Comparison of ENCODE assay signal across 31 cellular contexts in genomic region chr10:72801263-72801868, GRCh38.
DNase-seq lines count a peak whose midpoint lies in the region; ATAC-seq and TF ChIP-seq lines count a peak whose summit lies in the region.
"Had no signal": no experiment of that assay in that cellular context is flagged by ENCODE, and none has a peak within 500 bp of the region (broad histone marks: within the 10 kb centered on the region; RNA-seq: fewer than 3 reads in every experiment).

No MANE protein-coding gene starts in this region.

- peaks cover 15 to 43% (median 33%) of the 10 kb centered on the region in 4 donors for H3K4me1 Mint-ChIP-seq in CD4-positive, CD25-positive, alpha-beta regulatory T cell
- H3K4me1 Mint-ChIP-seq in Calu3 (ENCODE audit: low read depth, unreplicated experiment): peaks cover 45% of the 10 kb centered on the region
- H3K4me1 Mint-ChIP-seq in T-helper 17 cell: peaks cover 4% of the 10 kb centered on the region
- H3K4me1 Mint-ChIP-seq in naive thymus-derived CD8-positive, alpha-beta T cell: peaks cover 2 to 21% (median 12%) of the 10 kb centered on the region in 4 donors
- H3K4me1 Mint-ChIP-seq: IgD-negative memory B cell had no signal

- H3K9ac ChIP-seq in neuronal stem cell (ENCODE audit: low read depth, low read length, poor library complexity): no peak overlapping the region
- H3K9ac ChIP-seq: BLaER1 treated with 17β-estradiol and CSF1 and Interleukin-3, amounts not matched to agents 10 nM and 100 nM had no signal

- H3K4me3 ChIP-seq in CD4-positive, CD25-positive, alpha-beta regulatory T cell (ENCODE audit: low read depth, low read length): peak overlapping the region; percentile 52
- no peak overlapping the region for H3K4me3 ChIP-seq in neuronal stem cell (ENCODE audit: low read length in 2 of 2)
- no peak overlapping the region for H3K4me3 ChIP-seq in SJCRH30
- H3K4me3 ChIP-seq: BLaER1 treated with 17β-estradiol and CSF1 and Interleukin-3, amounts not matched to agents 10 nM and 100 nM; esophagus squamous epithelium; heart right ventricle; sigmoid colon; SK-N-MC; stomach; thyroid gland had no signal

- no peak overlapping the region for H3K18ac ChIP-seq in neuronal stem cell (ENCODE audit: low read length)

- POLR2A ChIA-PET in naive thymus-derived CD8-positive, alpha-beta T cell (lab: Charles Lee): interaction anchor here (0.6 kb wide), 1 partner anchor 210 kb away, joined by 3 read pairs; no protein-coding TSS in a partner anchor

- no TSS peak for BruUV-seq in Calu3 (replicated peaks; lab: Mats Ljungman, UMichigan)

- no peak overlapping the region for H2BK15ac ChIP-seq in neuronal stem cell (ENCODE audit: low read length)

- no peak overlapping the region for H2AFZ ChIP-seq in neuronal stem cell (ENCODE audit: low read length)

- H3K4me2 ChIP-seq in neuronal stem cell (ENCODE audit: insufficient read depth, low read length, poor library complexity, severe bottlenecking): no peak overlapping the region

- no peaks in the 10 kb centered on the region for H3K9me3 ChIP-seq in CD4-positive, CD25-positive, alpha-beta regulatory T cell (ENCODE audit: control insufficient read depth in 2 of 2, low read length in 2 of 2)
- H3K9me3 ChIP-seq in T-helper 17 cell (ENCODE audit: control insufficient read depth, low read length, poor library complexity, severe bottlenecking): no peaks in the 10 kb centered on the region
- H3K9me3 ChIP-seq in neuronal stem cell (replicated peaks in 1 of 2; ENCODE audit: control insufficient read depth in 2 of 2, insufficient read depth in 1 of 2, low read depth in 1 of 2, low read length in 2 of 2): no peaks in the 10 kb centered on the region
- no peaks in the 10 kb centered on the region for H3K9me3 ChIP-seq in SJCRH30 (replicated peaks)
- H3K9me3 ChIP-seq: BLaER1 treated with 17β-estradiol and CSF1 and Interleukin-3, amounts not matched to agents 10 nM and 100 nM; esophagus squamous epithelium; heart right ventricle; sigmoid colon; stomach; thyroid gland had no signal

- no peak overlapping the region for H3K14ac ChIP-seq in neuronal stem cell (ENCODE audit: low read length)

- H3K27me3 Mint-ChIP-seq in CD4-positive, CD25-positive, alpha-beta regulatory T cell: no peaks in the 10 kb centered on the region
- H3K27me3 Mint-ChIP-seq in Calu3 (ENCODE audit: unreplicated experiment) (no peaks in the 10 kb centered on the region), T-helper 17 cell (no peaks in the 10 kb centered on the region)
- peaks cover 0 to 2% (median 0%) of the 10 kb centered on the region in 5 donors for H3K27me3 Mint-ChIP-seq in naive thymus-derived CD8-positive, alpha-beta T cell
- H3K27me3 Mint-ChIP-seq: activated naive CD4-positive, alpha-beta T cell treated with anti-CD3 and anti-CD28 coated beads, Interleukin-2, amount 50 U/mL, for 24 hours; brain; IgD-negative memory B cell had no signal

- H4K8ac ChIP-seq in neuronal stem cell (ENCODE audit: low read depth, low read length): no peak overlapping the region

- H4K91ac ChIP-seq in neuronal stem cell (ENCODE audit: low read depth, low read length, poor library complexity): no peak overlapping the region

- H3K27me3 ChIP-seq in CD4-positive, CD25-positive, alpha-beta regulatory T cell (ENCODE audit: control insufficient read depth, insufficient read depth, low read length): no peaks in the 10 kb centered on the region
- H3K27me3 ChIP-seq in neuronal stem cell (ENCODE audit: control insufficient read depth in 3 of 3, insufficient read depth in 3 of 3, low read depth in 1 of 3, low read length in 3 of 3) (no peaks in the 10 kb centered on the region), SJCRH30 (no peaks in the 10 kb centered on the region)
- H3K27me3 ChIP-seq: BLaER1 treated with 17β-estradiol and CSF1 and Interleukin-3, amounts not matched to agents 10 nM and 100 nM; esophagus squamous epithelium; heart right ventricle; sigmoid colon; stomach; thyroid gland had no signal

- no peaks in the 10 kb centered on the region for H3K9me3 Mint-ChIP-seq in CD4-positive, CD25-positive, alpha-beta regulatory T cell
- peaks cover 3% of the 10 kb centered on the region for H3K9me3 Mint-ChIP-seq in Calu3 (ENCODE audit: low read depth, unreplicated experiment)
- no peaks in the 10 kb centered on the region for H3K9me3 Mint-ChIP-seq in naive thymus-derived CD8-positive, alpha-beta T cell
- H3K9me3 Mint-ChIP-seq: activated naive CD4-positive, alpha-beta T cell treated with anti-CD3 and anti-CD28 coated beads, Interleukin-2, amount 50 U/mL, for 24 hours; brain; IgD-negative memory B cell had no signal

- H2BK120ac ChIP-seq in neuronal stem cell (ENCODE audit: low read depth, low read length): no peak overlapping the region

- peaks cover 17% of the 10 kb centered on the region for H3K4me1 ChIP-seq in CD4-positive, CD25-positive, alpha-beta regulatory T cell (ENCODE audit: control insufficient read depth, insufficient read depth, low read length, poor library complexity, severe bottlenecking)
- peaks cover 0 to 1% of the 10 kb centered on the region in 2 donors for H3K4me1 ChIP-seq in neuronal stem cell (ENCODE audit: control insufficient read depth in 2 of 2, insufficient read depth in 1 of 2, low read depth in 1 of 2, low read length in 2 of 2)
- peaks cover 13% of the 10 kb centered on the region for H3K4me1 ChIP-seq in SJCRH30
- H3K4me1 ChIP-seq: thyroid gland had no signal

- H3K4me3 Mint-ChIP-seq in CD4-positive, CD25-positive, alpha-beta regulatory T cell: peak overlapping the region; percentile 38 to 61 (median 55)
- H3K4me3 Mint-ChIP-seq in Calu3 (ENCODE audit: low read depth, unreplicated experiment) (no peak overlapping the region), T-helper 17 cell (no peak overlapping the region)
- no peak overlapping the region for H3K4me3 Mint-ChIP-seq in naive thymus-derived CD8-positive, alpha-beta T cell
- H3K4me3 Mint-ChIP-seq: activated naive CD4-positive, alpha-beta T cell treated with anti-CD3 and anti-CD28 coated beads, Interleukin-2, amount 50 U/mL, for 24 hours; brain; IgD-negative memory B cell had no signal

- H2BK5ac ChIP-seq in neuronal stem cell (ENCODE audit: low read length): no peak overlapping the region

- peak; percentile 62 to 76 for ATAC-seq in CD4-positive, CD25-positive, alpha-beta regulatory T cell (ENCODE audit: low read depth in 2 of 2)
- peak; percentile 50 for ATAC-seq in T-helper 17 cell
- ATAC-seq in naive thymus-derived CD8-positive, alpha-beta T cell: peak in 1 of 2 donors; percentile 57
- ATAC-seq: HCT116, left ventricle myocardium superior had no signal

- CTCF ChIA-PET in Calu3 (lab: Charles Lee): interaction anchor here (0.7 to 1.2 kb wide), 2 partner anchors 11 to 43 kb away, joined by 3 to 4 read pairs; no protein-coding TSS in a partner anchor

- no peak for TF ChIP-seq CTCF in Calu3 (IDR thresholded peaks at IDR 0.05; ENCODE audit: unreplicated experiment)

- peaks cover 3% of the 10 kb centered on the region for H3K36me3 Mint-ChIP-seq in CD4-positive, CD25-positive, alpha-beta regulatory T cell
- peaks cover 8% of the 10 kb centered on the region for H3K36me3 Mint-ChIP-seq in Calu3 (ENCODE audit: insufficient read depth, unreplicated experiment)
- H3K36me3 Mint-ChIP-seq in T-helper 17 cell (ENCODE audit: low read depth): peaks cover 3% of the 10 kb centered on the region
- H3K36me3 Mint-ChIP-seq in naive thymus-derived CD8-positive, alpha-beta T cell: peaks cover 0 to 2% (median 0%) of the 10 kb centered on the region in 3 donors

- no peaks in the 10 kb centered on the region for H3K36me3 ChIP-seq in CD4-positive, CD25-positive, alpha-beta regulatory T cell (ENCODE audit: control insufficient read depth, insufficient read depth, low read length)
- H3K36me3 ChIP-seq in neuronal stem cell (replicated peaks in 1 of 2; ENCODE audit: control insufficient read depth in 2 of 2, insufficient read depth in 2 of 2, low read length in 2 of 2): no peaks in the 10 kb centered on the region
- peaks cover 2% of the 10 kb centered on the region for H3K36me3 ChIP-seq in SJCRH30
- H3K36me3 ChIP-seq: esophagus squamous epithelium, heart right ventricle, sigmoid colon, stomach, thyroid gland, WERI-Rb-1 had no signal

- H3K27ac ChIP-seq in CD4-positive, CD25-positive, alpha-beta regulatory T cell (ENCODE audit: insufficient read depth, low read length, poor library complexity, severe bottlenecking): peak overlapping the region; percentile 59
- H3K27ac ChIP-seq in neuronal stem cell (replicated peaks; ENCODE audit: low read length): no peak overlapping the region
- H3K27ac ChIP-seq in SJCRH30: no peak overlapping the region
- H3K27ac ChIP-seq: BLaER1 treated with 17β-estradiol and CSF1 and Interleukin-3, amounts not matched to agents 10 nM and 100 nM; esophagus squamous epithelium; RWPE1; sigmoid colon; SK-N-MC; stomach; thyroid gland; WERI-Rb-1 had no signal

- DNase-seq in CD4-positive, CD25-positive, alpha-beta regulatory T cell: peak in 2 of 3 donors; percentile 35 to 40
- DNase-seq in Calu3: no peak
- DNase-seq in T-helper 17 cell: no peak
- peak in 1 of 10 donors; percentile 13 for DNase-seq in naive thymus-derived CD8-positive, alpha-beta T cell
- no peak for DNase-seq in neuronal stem cell (ENCODE audit: low spot score)
- DNase-seq in NCI-H1417 (lab: John Stamatoyannopoulos, UW): no peak
- no peak for DNase-seq in SJCRH30
- DNase-seq: amniotic stem cell; cerebellar nuclear complex; esophagus squamous epithelium; foreskin melanocyte; heart right ventricle; kidney; left ventricle myocardium superior; NCI-H1092 treated with DMSO at 0.1 percent for 48 hours; NCI-H1930; NCI-H2171 treated with DMSO at 0.1 percent for 48 hours; NCI-H510A; nucleus accumbens; sigmoid colon; stimulated activated CD4-positive, alpha-beta T cell treated with anti-CD3 and anti-CD28 coated beads, Interleukin-4, amount 100 ng/mL, for 1 hour; stomach; thyroid gland; WERI-Rb-1 had no signal

- peak overlapping the region; percentile 61 to 89 (median 84) for H3K27ac Mint-ChIP-seq in CD4-positive, CD25-positive, alpha-beta regulatory T cell
- peak overlapping the region; percentile 84 for H3K27ac Mint-ChIP-seq in Calu3 (ENCODE audit: unreplicated experiment)
- H3K27ac Mint-ChIP-seq in T-helper 17 cell: peak overlapping the region; percentile 67
- peak overlapping the region in 6 of 10 donors; percentile 10 to 66 (median 52) for H3K27ac Mint-ChIP-seq in naive thymus-derived CD8-positive, alpha-beta T cell
- H3K27ac Mint-ChIP-seq: activated naive CD4-positive, alpha-beta T cell treated with anti-CD3 and anti-CD28 coated beads, Interleukin-2, amount 50 U/mL, for 24 hours; IgD-negative memory B cell had no signal

- whole genome bisulfite sequencing in neuronal stem cell (ENCODE audit: extremely low coverage in 2 of 2, insufficient read length in 2 of 2, insufficient replicate concordance in 1 of 2), 2 donors: no CpG with 5 or more reads among the region's 5 CpGs

- peaks cover 1% of the 10 kb centered on the region for H3K79me1 ChIP-seq in neuronal stem cell (ENCODE audit: low read depth, low read length)

- intact Hi-C loops in Calu3 (cut with micrococcal nuclease; ENCODE audit: unreplicated experiment): loop anchor here (2.0 kb wide), 1 partner anchor 17 kb away; no protein-coding TSS in a partner anchor

- no peak overlapping the region for H2AK5ac ChIP-seq in neuronal stem cell (ENCODE audit: low read depth, low read length)

- no peak overlapping the region for H2BK12ac ChIP-seq in neuronal stem cell (ENCODE audit: low read length)

- no peak overlapping the region for H3K23ac ChIP-seq in neuronal stem cell (ENCODE audit: low read depth, low read length, poor library complexity)

- H3K4ac ChIP-seq in neuronal stem cell (ENCODE audit: low read length): no peak overlapping the region

Comparison
In these comparisons a context has a peak if more than half of its experiments do, and no peak if none do; other contexts are left out.
1. DNase-seq: peak in CD4-positive, CD25-positive, alpha-beta regulatory T cell (2 of 3); none in Calu3 (single experiment), T-helper 17 cell (0 of 3), neuronal stem cell (single experiment), NCI-H1417 (0 of 3) and SJCRH30 (0 of 2).
2. H3K4me3 Mint-ChIP-seq: peak in CD4-positive, CD25-positive, alpha-beta regulatory T cell (4 of 4); none in Calu3 (single experiment), T-helper 17 cell (single experiment) and naive thymus-derived CD8-positive, alpha-beta T cell (0 of 10).
3. Peak in every context shown above with its lines, with median percentiles within 50 percentile points of each other: H3K27ac Mint-ChIP-seq.